Comparison of ENCODE assay signal across 15 cellular contexts in the genomic region with DNA sequence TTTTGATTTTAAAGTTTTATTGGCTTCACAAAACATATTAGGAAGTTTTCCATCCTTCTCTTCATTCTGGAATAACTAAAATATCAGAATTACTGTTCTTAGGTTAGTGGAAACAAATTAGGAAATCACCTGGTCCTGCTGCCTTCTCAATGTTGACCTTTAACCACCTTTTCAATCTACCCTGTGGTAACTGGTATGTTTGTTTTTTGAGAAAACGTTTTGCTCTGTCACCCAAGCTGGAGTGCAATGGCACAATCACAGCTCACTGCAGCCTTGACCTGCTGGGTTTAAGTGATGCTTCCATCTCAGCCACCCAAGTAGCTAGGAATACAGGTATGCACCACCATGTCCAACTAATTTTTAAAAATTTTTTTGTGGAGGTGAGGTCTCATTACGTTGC. TPM values are rescaled to one million over a fixed set of nuclear protein-coding genes. Genes with fewer than 3 reads are reported as not detected.
A peak's percentile ranks its signal among the peaks of the same experiment; 100 is the strongest.
DNase-seq lines count a peak whose midpoint lies in the region; ATAC-seq, FAIRE-seq and TF ChIP-seq lines count a peak whose summit lies in the region.
"Had no signal": no experiment of that assay in that cellular context is flagged by ENCODE, and none has a peak within 500 bp of the region (broad histone marks: within the 10 kb centered on the region; RNA-seq: fewer than 3 reads in every experiment).

No MANE protein-coding gene starts in this region.

- BruUV-seq in endothelial cell of umbilical vein (replicated peaks; lab: Mats Ljungman, UMichigan), result no TSS peak

- H2AFZ ChIP-seq in endothelial cell of umbilical vein (ENCODE audit: low read depth, low read length), result no peak overlapping the region

- H3K9me1 ChIP-seq in endothelial cell of umbilical vein (replicated peaks; ENCODE audit: control insufficient read depth, extremely low read depth, insufficient read depth, low read length), result no peaks in the 10 kb centered on the region

- DNase-seq in A549 (ENCODE audit: low read depth in 1 of 2, low spot score in 1 of 2) (no peak), GM19239 (ENCODE audit: insufficient read length, low spot score) (no peak), endothelial cell of umbilical vein (ENCODE audit: low read depth, low spot score) (no peak), right lobe of liver (peak; percentile 30 to 59 (median 57)), HFFc6 (no peak), NCI-H128 (lab: John Stamatoyannopoulos, UW; ENCODE audit: unreplicated experiment) (no peak)
- DNase-seq: AML-193; CD4-positive, CD25-positive, alpha-beta regulatory T cell; DMS79; GOT3 had no signal

- ATAC-seq in A549, result no peak
- ATAC-seq in right lobe of liver, result peak; percentile 94 to 99 (median 98)
- no peak for ATAC-seq in HG03025 (IDR thresholded peaks at IDR 0.05; ENCODE audit: low FRiP score, unreplicated experiment)
- ATAC-seq: GM12878 had no signal

- intact Hi-C loops in endothelial cell of umbilical vein (cut with micrococcal nuclease) (no loop called here), right lobe of liver (cut with DNase I) (no loop called here)

- POLR2A ChIA-PET in A549 (lab: Yijun Ruan, JAX) (interaction anchor here (0.7 kb wide), 1 partner anchor 20 kb away, joined by 9 read pairs; no protein-coding TSS in a partner anchor), endothelial cell of umbilical vein (lab: Charles Lee) (interaction anchor here (0.5 kb wide), 1 partner anchor 29 kb away, joined by 3 read pairs; the partner anchor contains the start of gene ACYP2)

- dilution Hi-C loops in endothelial cell of umbilical vein (cut with MboI; ENCODE audit: extremely low pct_ligation_motif_present, low sequenced_read_pairs), result no loop called here

- peak; percentile 79 for FAIRE-seq in A549 (lab: Jason Lieb, UNC)
- peak; percentile 66 for FAIRE-seq in GM19239 (lab: Jason Lieb, UNC)
- peak; percentile 76 for FAIRE-seq in endothelial cell of umbilical vein (lab: Jason Lieb, UNC)
- FAIRE-seq: GM12878 had no signal

- H4K20me1 ChIP-seq in endothelial cell of umbilical vein (replicated peaks; ENCODE audit: control insufficient read depth, extremely low read depth, insufficient read depth, low read length), result no peaks in the 10 kb centered on the region
- H4K20me1 ChIP-seq: BLaER1 had no signal

- H3K36me3 ChIP-seq in endothelial cell of umbilical vein (ENCODE audit: control insufficient read depth in 2 of 2, extremely low read depth in 1 of 2, insufficient read depth in 2 of 2, low read length in 2 of 2) (no peaks in the 10 kb centered on the region), right lobe of liver (no peaks in the 10 kb centered on the region)
- H3K36me3 ChIP-seq: BLaER1, HAP-1 had no signal

- no peak overlapping the region for H3K27ac Mint-ChIP-seq in HFFc6
- H3K27ac Mint-ChIP-seq: CD4-positive, CD25-positive, alpha-beta regulatory T cell had no signal

- WGBS in A549 (ENCODE audit: missing lambda C conversion rate), result 42% methylated on average over 2 of the region's 2 CpGs
- WGBS in right lobe of liver (ENCODE audit: insufficient coverage, low coverage, low lambda C conversion rate, missing lambda C conversion rate), result 54% methylated on average over 2 of the region's 2 CpGs

- CTCF ChIA-PET in A549 (lab: Yijun Ruan, JAX), result interaction anchor here (0.6 kb wide), 1 partner anchor 262 kb away, joined by 3 read pairs; no protein-coding TSS in a partner anchor
- CTCF ChIA-PET in endothelial cell of umbilical vein (lab: Charles Lee), result no interaction called here

- no peak for TF ChIP-seq POLR2A in A549 (IDR thresholded peaks at IDR 0.05; ENCODE audit: low read length)
- no peak for TF ChIP-seq POLR2A in endothelial cell of umbilical vein (IDR thresholded peaks at IDR 0.05; ENCODE audit: low read depth, low read length)
- TF ChIP-seq POLR2A in right lobe of liver (IDR thresholded peaks at IDR 0.05), result no peak

- H3K9me3 ChIP-seq in A549, result no peaks in the 10 kb centered on the region
- H3K9me3 ChIP-seq in endothelial cell of umbilical vein (replicated peaks; ENCODE audit: control insufficient read depth, insufficient read depth, low read length), result no peaks in the 10 kb centered on the region
- H3K9me3 ChIP-seq in right lobe of liver, result no peaks in the 10 kb centered on the region
- H3K9me3 ChIP-seq: BLaER1, HAP-1 had no signal

- no peaks in the 10 kb centered on the region; the same call in 1 of the 2 replicates for H3K27me3 Mint-ChIP-seq in HFFc6 (ENCODE audit: insufficient read depth)
- H3K27me3 Mint-ChIP-seq: CD4-positive, CD25-positive, alpha-beta regulatory T cell had no signal

- H3K9ac ChIP-seq in endothelial cell of umbilical vein (replicated peaks; ENCODE audit: extremely low read depth, insufficient read depth, low read length), result no peak overlapping the region
- H3K9ac ChIP-seq: BLaER1, KMS-11 had no signal

- no peak overlapping the region for H3K4me2 ChIP-seq in A549
- no peak overlapping the region for H3K4me2 ChIP-seq in endothelial cell of umbilical vein (ENCODE audit: insufficient read depth, low read length)
- H3K4me2 ChIP-seq: BLaER1, KMS-11 had no signal

- no peak overlapping the region for H3K4me3 ChIP-seq in A549
- no peak overlapping the region for H3K4me3 ChIP-seq in endothelial cell of umbilical vein (replicated peaks in 1 of 3; ENCODE audit: insufficient read depth in 1 of 3, low read depth in 1 of 3, low read length in 3 of 3)
- H3K4me3 ChIP-seq in right lobe of liver, result no peak overlapping the region
- H3K4me3 ChIP-seq: BLaER1, GM12878, HAP-1 had no signal

- no peak for TF ChIP-seq RAD21 in A549 (conservative IDR thresholded peaks at IDR 0.05 in 1 of 2, IDR thresholded peaks at IDR 0.05 in 1 of 2)

- H3K4me3 Mint-ChIP-seq in HFFc6, result no peak overlapping the region
- H3K4me3 Mint-ChIP-seq: CD4-positive, CD25-positive, alpha-beta regulatory T cell had no signal

- H3K4me1 Mint-ChIP-seq in HFFc6 (ENCODE audit: low read depth), result no peaks in the 10 kb centered on the region

- H3K36me3 Mint-ChIP-seq in HFFc6 (ENCODE audit: low read depth), result no peaks in the 10 kb centered on the region

- H3K79me2 ChIP-seq in endothelial cell of umbilical vein (ENCODE audit: control insufficient read depth, insufficient read depth, low read length), result no peaks in the 10 kb centered on the region

- H3K27me3 ChIP-seq in endothelial cell of umbilical vein (ENCODE audit: control insufficient read depth in 2 of 2, insufficient read depth in 2 of 2, low read length in 2 of 2), result no peaks in the 10 kb centered on the region
- H3K27me3 ChIP-seq in right lobe of liver, result no peaks in the 10 kb centered on the region
- H3K27me3 ChIP-seq: BLaER1 had no signal

- TF ChIP-seq EP300 in A549 (IDR thresholded peaks at IDR 0.05), result no peak

- no peaks in the 10 kb centered on the region for H3K9me3 Mint-ChIP-seq in HFFc6
- H3K9me3 Mint-ChIP-seq: CD4-positive, CD25-positive, alpha-beta regulatory T cell had no signal

- H3K27ac ChIP-seq in A549 (no peak overlapping the region), endothelial cell of umbilical vein (ENCODE audit: insufficient read depth, low read depth, low read length) (no peak overlapping the region), right lobe of liver (peak overlapping the region in 1 of 3 donors; percentile 58)
- H3K27ac ChIP-seq: BLaER1, KMS-11 had no signal

- no peak for TF ChIP-seq CTCF in A549 (IDR thresholded peaks at IDR 0.05)
- no peak for TF ChIP-seq CTCF in endothelial cell of umbilical vein (IDR thresholded peaks at IDR 0.05; ENCODE audit: extremely low read depth in 1 of 2, insufficient read depth in 1 of 2, low read depth in 1 of 2, low read length in 2 of 2)
- no peak for TF ChIP-seq CTCF in right lobe of liver (IDR thresholded peaks at IDR 0.05)
- TF ChIP-seq CTCF in HFFc6 (IDR thresholded peaks at IDR 0.05), result no peak

- H3K4me1 ChIP-seq in A549, result no peaks in the 10 kb centered on the region
- H3K4me1 ChIP-seq in endothelial cell of umbilical vein (ENCODE audit: control insufficient read depth, extremely low read depth, insufficient read depth, low read length), result no peaks in the 10 kb centered on the region
- peaks cover 0 to 4% (median 0%) of the 10 kb centered on the region in 4 donors for H3K4me1 ChIP-seq in right lobe of liver
- H3K4me1 ChIP-seq: BLaER1, HAP-1 had no signal

TF ChIP-seq in A549, 52 proteins besides CTCF, POLR2A, EP300 and RAD21 (continues in another document):
- TF ChIP-seq ZSCAN20 (CRISPR knock-in tag; IDR thresholded peaks at IDR 0.05), result no peak
- no peak for TF ChIP-seq CBX2 (IDR thresholded peaks at IDR 0.05; ENCODE audit: borderline replicate concordance, low read depth)
- TF ChIP-seq RARB (CRISPR knock-in tag; IDR thresholded peaks at IDR 0.05), result no peak

TF ChIP-seq in endothelial cell of umbilical vein, 7 proteins besides CTCF, POLR2A, EP300 and RAD21:
- TF ChIP-seq GATA2 (IDR thresholded peaks at IDR 0.05; ENCODE audit: insufficient read depth, insufficient read length, low read depth, low read length), result no peak
- no peak for TF ChIP-seq EZH2 (IDR thresholded peaks at IDR 0.05; ENCODE audit: borderline replicate concordance, low read depth, low read length, severe bottlenecking)
- no peak for TF ChIP-seq POLR2AphosphoS5 (IDR thresholded peaks at IDR 0.05; ENCODE audit: insufficient read depth, low read depth, low read length)
TF ChIP-seq in endothelial cell of umbilical vein: peak in this region for 0.

RNA-seq across cellular contexts. Expression of gene ACYP2, which starts 28.4 kb away (rescaled TPM):
- polyA plus RNA-seq in A549 (2011; rRNA removed) (8.5 and 10.0 TPM in 2 replicates), A549 (2017; fragmentation: RNase III; extraction: RNeasy Plus Mini Kit Qiagen cat#74134 plus additional on column Dnase treatment) (10.0 to 11.4 TPM (median 11.3 TPM) in 3 replicates), endothelial cell of umbilical vein (3.4 and 3.9 TPM in 2 replicates)
- polyA plus RNA-seq in A549 (2012; cell fraction: cytosol; rRNA removed), result 4.6 and 6.1 TPM in 2 replicates
- 1.9 and 2.4 TPM in 2 replicates for polyA plus RNA-seq in A549 (2012; cell fraction: nucleus; rRNA removed)
- 4.0 and 5.1 TPM in 2 replicates for polyA minus RNA-seq in A549 (2011; rRNA and poly(A)+ RNA removed)
- total RNA-seq in endothelial cell of umbilical vein (5.8 and 7.9 TPM in 2 replicates), right lobe of liver (10 to 100 TPM in 5 of 6 experiments, 1 to 10 TPM in 1; 9.6 to 22.9 (median 18.5) TPM)
- polyA plus RNA-seq in endothelial cell of umbilical vein (2011; cell fraction: cytosol; rRNA removed), result 5.3 and 5.7 TPM in 2 replicates
- polyA plus RNA-seq in endothelial cell of umbilical vein (2011; cell fraction: nucleus; rRNA removed), result 1.9 and 2.3 TPM in 2 replicates
- 3.8 and 4.7 TPM in 2 replicates for polyA plus RNA-seq in endothelial cell of umbilical vein (2012)
- polyA minus RNA-seq in endothelial cell of umbilical vein, result 1.8 and 2.8 TPM in 2 replicates
- polyA minus RNA-seq in endothelial cell of umbilical vein (2011; cell fraction: cytosol; rRNA and poly(A)+ RNA removed), result 4.8 TPM
- 2.7 and 3.2 TPM in 2 replicates for polyA minus RNA-seq in endothelial cell of umbilical vein (2011; cell fraction: nucleus; rRNA and poly(A)+ RNA removed)
- total RNA-seq in HFFc6 (2021; fragmentation: NEBNext Ultra II Directional; extraction: Animal tissue kit (Norgen Biotek cat#: 25700)), result 10 to 100 TPM in 3 of 6 experiments, 1 to 10 TPM in 3; 8.6 to 15.8 (median 9.8) TPM

Comparison
In these comparisons a context has a peak if more than half of its experiments do, and no peak if none do; other contexts are left out.
1. ATAC-seq: peak in right lobe of liver (4 of 4); none in A549 (0 of 2) and HG03025 (single experiment).
2. DNase-seq: peak in right lobe of liver (3 of 3); none in A549 (0 of 2), GM19239 (single experiment), endothelial cell of umbilical vein (single experiment), HFFc6 (single experiment) and NCI-H128 (single experiment).